In the genomic region with DNA sequence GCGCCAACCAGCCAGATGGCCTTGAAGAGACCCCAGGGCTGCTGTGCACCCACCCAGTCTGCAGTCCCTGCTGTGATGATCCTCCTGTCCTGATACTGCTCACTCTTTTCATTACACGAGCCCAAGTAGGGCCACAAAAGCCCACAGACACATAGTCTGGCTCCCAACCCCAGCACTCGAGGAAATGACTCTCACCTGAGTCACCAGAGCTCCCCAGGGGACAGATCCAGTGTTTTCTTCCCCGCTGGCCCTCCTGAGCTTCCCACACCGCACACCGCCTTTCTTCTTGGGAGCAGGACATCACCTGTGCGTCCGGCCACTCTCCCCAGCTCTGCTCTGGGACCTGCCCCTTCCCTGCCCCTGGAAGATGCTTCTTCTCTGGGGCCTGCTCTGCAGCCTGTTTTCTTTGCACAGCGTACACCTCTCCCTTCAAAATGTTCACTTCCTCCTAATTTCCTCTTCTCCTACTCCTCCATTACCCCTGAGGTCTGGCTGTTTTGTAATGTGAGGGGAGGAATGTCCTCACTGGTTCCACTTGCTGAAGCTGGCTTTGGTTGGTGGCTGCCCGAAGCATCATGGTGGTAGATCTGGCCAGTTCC, we compare ENCODE assay signal across 14 cellular contexts. TPM values are rescaled to one million over a fixed set of nuclear protein-coding genes. Genes with fewer than 3 reads are reported as not detected.
DNase-seq lines count a peak whose midpoint lies in the region; ATAC-seq, FAIRE-seq and TF ChIP-seq lines count a peak whose summit lies in the region.
"Had no signal": no experiment of that assay in that cellular context is flagged by ENCODE, and none has a peak within 500 bp of the region (broad histone marks: within the 10 kb centered on the region; RNA-seq: fewer than 3 reads in every experiment).

No MANE protein-coding gene starts in this region.

- H3K36me3 ChIP-seq in CD8-positive, alpha-beta T cell (ENCODE audit: insufficient read depth, low read length): no peaks in the 10 kb centered on the region

- no peak overlapping the region for H3K4me3 ChIP-seq in CD8-positive, alpha-beta T cell (ENCODE audit: low read depth, low read length)

- no peak for TF ChIP-seq CTCF in CD8-positive, alpha-beta T cell (IDR thresholded peaks at IDR 0.05)

- no peak overlapping the region for H3K27ac ChIP-seq in CD8-positive, alpha-beta T cell (ENCODE audit: low read depth, low read length)

- no peaks in the 10 kb centered on the region for H3K9me3 Mint-ChIP-seq in CD8-positive, alpha-beta T cell
- H3K9me3 Mint-ChIP-seq: type B pancreatic cell had no signal

- POLR2A ChIA-PET in CD8-positive, alpha-beta T cell (lab: Charles Lee): interaction anchor here (0.9 kb wide), 1 partner anchor 46 kb away, joined by 4 read pairs; the partner anchor contains the start of gene ICAM2

- H3K4me1 Mint-ChIP-seq in CD8-positive, alpha-beta T cell (ENCODE audit: low read depth): peaks cover 10% of the 10 kb centered on the region

- H3K27me3 Mint-ChIP-seq in CD8-positive, alpha-beta T cell (ENCODE audit: low read depth): no peaks in the 10 kb centered on the region

- H3K9me3 ChIP-seq in CD8-positive, alpha-beta T cell (ENCODE audit: low read length): no peaks in the 10 kb centered on the region

- in situ Hi-C loops in ACHN (cut with HindIII; ENCODE audit: low pct_ligation_motif_present, low pct_unique_long_range_greater_than_20kb, low sequenced_read_pairs): no loop called here

- H3K36me3 Mint-ChIP-seq in CD8-positive, alpha-beta T cell: no peaks in the 10 kb centered on the region
- H3K36me3 Mint-ChIP-seq: brain, type B pancreatic cell had no signal

- H3K4me3 Mint-ChIP-seq in CD8-positive, alpha-beta T cell: no peak overlapping the region
- H3K4me3 Mint-ChIP-seq: brain, type B pancreatic cell had no signal

- CTCF ChIA-PET in CD8-positive, alpha-beta T cell (lab: Charles Lee): interaction anchor here (1.9 to 5.3 kb wide), 2 partner anchors 28 to 55 kb away, joined by 5 to 22 read pairs; partner anchors contain the start of gene GH1

- ATAC-seq in GM19023 (IDR thresholded peaks at IDR 0.05; ENCODE audit: unreplicated experiment): no peak
- ATAC-seq in CD8-positive, alpha-beta T cell: no peak

- intact Hi-C loops in CD8-positive, alpha-beta T cell (cut with DNase I, micrococcal nuclease): no loop called here

- no peak for TF ChIP-seq POLR2A in H54 (IDR thresholded peaks at IDR 0.05; ENCODE audit: low read depth, low read length)

- FAIRE-seq in H54 (lab: Jason Lieb, UNC): peak; percentile 43

- no peaks in the 10 kb centered on the region for H3K4me1 ChIP-seq in CD8-positive, alpha-beta T cell (ENCODE audit: insufficient read depth, low read length)

- peak; percentile 66 for DNase-seq in ACHN
- peak; percentile 94 for DNase-seq in H54 (ENCODE audit: insufficient read length, low spot score)
- DNase-seq in SW 1271 (lab: John Stamatoyannopoulos, UW): peak; percentile 66 to 73
- DNase-seq in glomerular visceral epithelial cell (ENCODE audit: extremely low spot score): peak; percentile 63
- no peak for DNase-seq in NCI-H1436 (lab: John Stamatoyannopoulos, UW)
- no peak for DNase-seq in CD8-positive, alpha-beta T cell
- no peak for DNase-seq in GM19240 (ENCODE audit: insufficient read length, low spot score)
- DNase-seq: activated CD4-positive, alpha-beta T cell treated with anti-CD3 and anti-CD28 coated beads, Interleukin-2, amount 50 U/mL, for 48 hours; hypothalamus; NCI-H187 treated with DMSO at 0.1 percent for 48 hours had no signal

- H3K27me3 ChIP-seq in CD8-positive, alpha-beta T cell (ENCODE audit: insufficient read depth, low read length): no peaks in the 10 kb centered on the region

- H3K27ac Mint-ChIP-seq in CD8-positive, alpha-beta T cell: no peak overlapping the region
- H3K27ac Mint-ChIP-seq: type B pancreatic cell had no signal

RNA-seq across cellular contexts. Expression of gene SCN4A, which starts 2.0 kb away (rescaled TPM):
- under 1 TPM in 1 of 2 experiments, not detected in 1; 0.14 TPM for total RNA-seq in CD8-positive, alpha-beta T cell

RNA-seq across cellular contexts. Expression of gene PRR29, which starts 23.5 kb away (rescaled TPM):
- under 1 TPM; 0.24 to 0.97 TPM for total RNA-seq in CD8-positive, alpha-beta T cell

RNA-seq across cellular contexts. Expression of gene CD79B, which starts 42.6 kb away (rescaled TPM):
- total RNA-seq in CD8-positive, alpha-beta T cell: 1 to 10 TPM; 2.9 to 3.2 TPM
- total RNA-seq: H4 had no signal

RNA-seq across cellular contexts. Expression of gene ICAM2, which starts 45.7 kb away (rescaled TPM):
- total RNA-seq in CD8-positive, alpha-beta T cell: 10 to 100 TPM; 38.0 to 38.7 TPM

RNA-seq across cellular contexts. Expression of gene GH1, which starts 56.1 kb away (rescaled TPM):
- total RNA-seq in CD8-positive, alpha-beta T cell: not detected
- total RNA-seq: H4 had no signal

Comparison
In these comparisons a context has a peak if more than half of its experiments do, and no peak if none do; other contexts are left out.
1. DNase-seq: peak in ACHN (single experiment), H54 (single experiment), SW 1271 (2 of 2) and glomerular visceral epithelial cell (single experiment); none in NCI-H1436 (single experiment), CD8-positive, alpha-beta T cell (0 of 7) and GM19240 (single experiment).